Comparison of ENCODE assay signal across 11 cellular contexts in the genomic region with DNA sequence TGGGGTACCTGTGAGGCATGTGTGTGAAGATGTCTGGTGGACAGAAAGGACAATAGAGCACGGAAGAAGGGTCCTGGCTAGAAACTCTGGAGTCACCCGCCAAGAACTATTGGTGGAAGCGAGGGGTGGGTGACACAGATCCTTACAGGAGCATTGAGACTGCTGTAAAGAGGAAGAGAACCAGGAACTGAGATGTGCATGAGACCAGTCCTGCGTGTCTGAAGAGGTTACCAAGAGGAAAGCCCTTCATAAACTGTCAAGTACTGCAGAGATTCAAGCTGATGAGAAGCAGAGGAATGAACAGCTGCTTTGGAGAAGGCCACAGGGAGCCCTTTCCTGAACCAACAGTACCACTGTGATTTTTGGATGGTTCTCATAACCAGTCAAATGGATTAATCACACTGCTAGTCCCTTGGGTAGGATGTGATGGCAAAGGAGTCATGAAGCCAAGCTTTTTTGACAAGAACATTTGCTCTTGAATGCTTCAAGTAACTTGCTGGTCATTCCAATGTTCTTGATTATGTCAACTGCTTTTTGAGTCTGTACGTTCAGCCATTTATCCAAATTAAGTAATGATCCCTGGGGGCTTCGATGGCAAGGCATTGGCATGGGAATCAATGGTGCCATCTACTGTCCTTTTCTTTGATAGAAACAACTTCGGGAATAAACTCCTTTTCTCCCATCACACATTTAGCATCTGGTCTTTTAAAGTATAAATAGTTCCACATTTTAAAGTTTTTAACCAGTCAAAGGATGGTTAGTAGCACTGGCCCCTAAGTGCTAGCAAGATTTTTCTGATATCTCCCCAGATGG. TPM values are rescaled to one million over a fixed set of nuclear protein-coding genes. Genes with fewer than 3 reads are reported as not detected.
DNase-seq lines count a peak whose midpoint lies in the region; ATAC-seq and TF ChIP-seq lines count a peak whose summit lies in the region.
"Had no signal": no experiment of that assay in that cellular context is flagged by ENCODE, and none has a peak within 500 bp of the region (broad histone marks: within the 10 kb centered on the region; RNA-seq: fewer than 3 reads in every experiment).

No MANE protein-coding gene starts in this region.

- no peak overlapping the region for H3K27ac Mint-ChIP-seq in osteocyte (ENCODE audit: unreplicated experiment)

- TF ChIP-seq CTCF in GM12873 (IDR thresholded peaks at IDR 0.05; ENCODE audit: insufficient read depth, low read depth, low read length, missing control alignments) (peak; percentile 24), mammary epithelial cell (conservative IDR thresholded peaks at IDR 0.05 in 1 of 2, IDR thresholded peaks at IDR 0.05 in 1 of 2; ENCODE audit: extremely low read depth in 1 of 2, insufficient read depth in 1 of 2, low read depth in 1 of 2, low read length in 2 of 2) (peak; percentile 25 to 43), osteocyte (IDR thresholded peaks at IDR 0.05) (peak; percentile 38)

- in situ Hi-C loops in mammary epithelial cell (cut with MboI; ENCODE audit: low sequenced_read_pairs in 2 of 2), result no loop called here

- no peak overlapping the region for H2AFZ ChIP-seq in mammary epithelial cell (ENCODE audit: low read depth, low read length)

- CTCF ChIA-PET in mammary epithelial cell (lab: Charles Lee; ENCODE audit: low non-redundant PET), result no interaction called here

- no peaks in the 10 kb centered on the region for H3K36me3 Mint-ChIP-seq in osteocyte (ENCODE audit: unreplicated experiment)

- no peaks in the 10 kb centered on the region for H3K9me3 ChIP-seq in mammary epithelial cell (replicated peaks; ENCODE audit: insufficient read depth, low read length)
- H3K9me3 ChIP-seq: neutrophil had no signal

- no peak overlapping the region for H3K4me2 ChIP-seq in mammary epithelial cell (ENCODE audit: insufficient read depth, low read depth, low read length)

- ATAC-seq in HG03432 (IDR thresholded peaks at IDR 0.05; ENCODE audit: unreplicated experiment) (no peak), esophagus mucosa (no peak)

- H3K27ac ChIP-seq in mammary epithelial cell (ENCODE audit: insufficient read depth, low read depth, low read length), result no peak overlapping the region
- H3K27ac ChIP-seq: neutrophil, WERI-Rb-1 had no signal

- intact Hi-C loops in mammary epithelial cell (cut with micrococcal nuclease), result loop anchor here (1.0 to 2.0 kb wide), 2 partner anchors 233 to 295 kb away; a partner anchor contains a TSS

- H3K79me2 ChIP-seq in mammary epithelial cell (ENCODE audit: insufficient read depth, low read length), result no peaks in the 10 kb centered on the region

- H3K4me3 ChIP-seq in mammary epithelial cell (replicated peaks in 1 of 3; ENCODE audit: insufficient read depth in 1 of 3, low read depth in 2 of 3, low read length in 3 of 3), result no peak overlapping the region

- H3K4me1 Mint-ChIP-seq in osteocyte (ENCODE audit: unreplicated experiment), result peaks cover 12% of the 10 kb centered on the region

- BruUV-seq in mammary epithelial cell (replicated peaks; lab: Mats Ljungman, UMichigan), result no TSS peak

- H3K27me3 Mint-ChIP-seq in osteocyte (ENCODE audit: unreplicated experiment), result no peaks in the 10 kb centered on the region

- WGBS in mammary epithelial cell (ENCODE audit: low coverage, missing lambda C conversion rate), result 62% methylated on average over 7 of the region's 7 CpGs

- H3K36me3 ChIP-seq in mammary epithelial cell (ENCODE audit: insufficient read depth, low read length), result no peaks in the 10 kb centered on the region
- H3K36me3 ChIP-seq: neutrophil, WERI-Rb-1 had no signal

- no peaks in the 10 kb centered on the region for H3K27me3 ChIP-seq in mammary epithelial cell (ENCODE audit: insufficient read depth, low read length)
- H3K27me3 ChIP-seq: neutrophil had no signal

- no peak overlapping the region for H3K4me3 Mint-ChIP-seq in osteocyte (ENCODE audit: unreplicated experiment)

- DNase-seq in LHCN-M2 (ENCODE audit: low read depth), result peak; percentile 87
- no peak for DNase-seq in mammary epithelial cell
- DNase-seq in osteocyte (ENCODE audit: extremely low spot score, unreplicated experiment), result no peak
- DNase-seq in stimulated activated CD4-positive, alpha-beta T cell treated with anti-CD3 and anti-CD28 coated beads, Interleukin-2, amount 100 ng/mL, for 24 hours, result no peak
- no peak for DNase-seq in T-helper 9 cell
- DNase-seq: NCI-H2081, WERI-Rb-1 had no signal

- no peaks in the 10 kb centered on the region for H4K20me1 ChIP-seq in mammary epithelial cell (ENCODE audit: insufficient read depth, low read length)

- no peaks in the 10 kb centered on the region for H3K4me1 ChIP-seq in mammary epithelial cell (ENCODE audit: insufficient read depth, low read length)

- no peaks in the 10 kb centered on the region for H3K9me3 Mint-ChIP-seq in osteocyte (ENCODE audit: unreplicated experiment)

- dilution Hi-C loops in mammary epithelial cell (cut with HindIII; ENCODE audit: low sequenced_read_pairs), result no loop called here

- no peak overlapping the region for H3K9ac ChIP-seq in mammary epithelial cell (ENCODE audit: insufficient read depth, low read length)

RNA-seq across cellular contexts. Expression of a gene that starts 42.9 kb away (rescaled TPM):
- total RNA-seq in LHCN-M2 (2014; rRNA removed) (2.5 and 3.0 TPM in 2 replicates), mammary epithelial cell (1 to 10 TPM; 3.3 to 4.8 TPM), osteocyte (3.5 and 3.6 TPM in 2 replicates), esophagus mucosa (0.56 TPM)
- polyA plus RNA-seq in LHCN-M2 (2012), result 0.79 TPM
- polyA plus RNA-seq in mammary epithelial cell, result 0.28 TPM
- polyA minus RNA-seq in mammary epithelial cell, result not detected
